In the genomic region with DNA sequence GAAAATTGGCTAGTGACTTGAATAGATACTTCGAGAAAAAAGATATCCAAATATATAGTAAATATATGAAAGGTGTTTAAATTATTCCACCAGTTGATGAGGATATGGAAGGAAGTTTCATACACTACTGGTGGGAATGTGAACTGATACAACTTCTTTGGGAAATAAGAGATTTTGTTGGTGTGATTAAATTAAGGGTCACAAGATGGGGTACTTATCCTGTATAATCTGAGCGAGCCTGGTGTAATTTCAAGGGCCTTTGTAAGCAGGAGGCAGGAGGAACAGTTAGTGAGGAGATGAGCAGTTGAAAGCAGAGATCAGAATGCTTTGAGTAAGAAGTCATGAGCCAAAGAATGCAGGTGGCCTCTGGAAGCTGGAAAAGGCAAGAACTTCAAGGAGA, we compare ENCODE assay signal across 20 cellular contexts.
A peak's percentile ranks its signal among the peaks of the same experiment; 100 is the strongest.
DNase-seq lines count a peak whose midpoint lies in the region; ATAC-seq and TF ChIP-seq lines count a peak whose summit lies in the region.
"Had no signal": no experiment of that assay in that cellular context is flagged by ENCODE, and none has a peak within 500 bp of the region (broad histone marks: within the 10 kb centered on the region; RNA-seq: fewer than 3 reads in every experiment).

No MANE protein-coding gene starts in this region.

- H3K4me1 ChIP-seq in PC-3 (ENCODE audit: insufficient read depth, low read length), result no peaks in the 10 kb centered on the region
- H3K4me1 ChIP-seq: pancreas, transverse colon had no signal

- peak; percentile 11 for DNase-seq in NCI-H748 (lab: John Stamatoyannopoulos, UW; ENCODE audit: unreplicated experiment)
- DNase-seq in NCI-H748 treated with DMSO at 0.1 percent for 48 hours (lab: John Stamatoyannopoulos, UW), result no peak
- peak; percentile 8 for DNase-seq in PC-3
- no peak for DNase-seq in glutamatergic neuron
- no peak for DNase-seq in type B pancreatic cell (ENCODE audit: extremely low spot score, unreplicated experiment)
- DNase-seq in activated CD4-positive, alpha-beta T cell treated with anti-CD3 and anti-CD28 coated beads for 4 hours, result no peak
- DNase-seq in AG08396 (ENCODE audit: low spot score), result no peak
- no peak for DNase-seq in DMS 273 (lab: John Stamatoyannopoulos, UW; ENCODE audit: unreplicated experiment)
- DNase-seq: activated naive CD8-positive, alpha-beta T cell treated with anti-CD3 and anti-CD28 coated beads, Interleukin-2, amount 50 U/mL, for 24 hours; CD4-positive, CD25-positive, alpha-beta regulatory T cell; central memory CD4-positive, alpha-beta T cell; effector memory CD4-positive, alpha-beta T cell; NCI-H187; NCI-H510A treated with DMSO at 0.1 percent for 48 hours; pancreas; T-helper 1 cell; transverse colon had no signal

- TF ChIP-seq CTCF in PC-3 (conservative IDR thresholded peaks at IDR 0.05; ENCODE audit: low read depth, low read length), result 0 out of 2 replicates have a peak, but pooled peaks have one; percentile 17
- TF ChIP-seq CTCF in glutamatergic neuron (IDR thresholded peaks at IDR 0.05; ENCODE audit: partially characterized antibody, unreplicated experiment), result peak; percentile 20
- TF ChIP-seq CTCF in type B pancreatic cell (conservative IDR thresholded peaks at IDR 0.05), result peak; percentile 44

- BruUV-seq in PC-3 (replicated peaks; lab: Mats Ljungman, UMichigan), result no TSS peak

- no peaks in the 10 kb centered on the region for H4K20me1 ChIP-seq in PC-3 (ENCODE audit: low read length)

- H3K27me3 Mint-ChIP-seq in glutamatergic neuron (ENCODE audit: unreplicated experiment) (no peaks in the 10 kb centered on the region), type B pancreatic cell (no peaks in the 10 kb centered on the region)
- H3K27me3 Mint-ChIP-seq: activated naive CD8-positive, alpha-beta T cell treated with anti-CD3 and anti-CD28 coated beads, Interleukin-2, amount 50 U/mL, for 24 hours had no signal

- H3K9me3 ChIP-seq in PC-3 (ENCODE audit: low read length), result no peaks in the 10 kb centered on the region
- H3K9me3 ChIP-seq: pancreas, transverse colon had no signal

- no peaks in the 10 kb centered on the region for H3K79me2 ChIP-seq in PC-3 (ENCODE audit: low read length)

- H3K4me1 Mint-ChIP-seq in glutamatergic neuron (ENCODE audit: low read depth, unreplicated experiment), result peaks cover 14% of the 10 kb centered on the region
- H3K4me1 Mint-ChIP-seq in type B pancreatic cell (ENCODE audit: unreplicated experiment), result no peaks in the 10 kb centered on the region
- H3K4me1 Mint-ChIP-seq: activated naive CD8-positive, alpha-beta T cell treated with anti-CD3 and anti-CD28 coated beads, Interleukin-2, amount 50 U/mL, for 24 hours; CD4-positive, CD25-positive, alpha-beta regulatory T cell; stimulated activated effector memory CD8-positive, alpha-beta T cell treated with anti-CD3 and anti-CD28 coated beads, Interleukin-12 subunit alpha, Interleukin-12 subunit beta, amount 100 ng/mL, for 72 hours had no signal

- H3K36me3 Mint-ChIP-seq in glutamatergic neuron (ENCODE audit: unreplicated experiment) (no peaks in the 10 kb centered on the region), type B pancreatic cell (no peaks in the 10 kb centered on the region)
- H3K36me3 Mint-ChIP-seq: CD4-positive, CD25-positive, alpha-beta regulatory T cell; stimulated activated effector memory CD8-positive, alpha-beta T cell treated with anti-CD3 and anti-CD28 coated beads, Interleukin-12 subunit alpha, Interleukin-12 subunit beta, amount 100 ng/mL, for 72 hours had no signal

- H3K4me3 ChIP-seq in PC-3 (ENCODE audit: low read length), result no peak overlapping the region
- H3K4me3 ChIP-seq: pancreas, smooth muscle cell, transverse colon had no signal

- no peak overlapping the region for H3K9ac ChIP-seq in PC-3 (ENCODE audit: low read length)

- no peaks in the 10 kb centered on the region for H3F3A ChIP-seq in PC-3 (ENCODE audit: low read length, unreplicated experiment)

- H3K36me3 ChIP-seq in PC-3 (ENCODE audit: low read depth, low read length), result no peaks in the 10 kb centered on the region
- H3K36me3 ChIP-seq: pancreas, transverse colon had no signal

- H3K9me2 ChIP-seq in PC-3 (replicated peaks; ENCODE audit: low read length), result no peaks in the 10 kb centered on the region

- intact Hi-C loops in PC-3 (cut with micrococcal nuclease), result loop anchor here (1.0 to 10.0 kb wide), 2 partner anchors 169 to 472 kb away; no protein-coding TSS in a partner anchor

- peak; percentile 37; the same call in 1 of the 2 replicates for ATAC-seq in PC-3
- ATAC-seq: activated naive CD8-positive, alpha-beta T cell treated with anti-CD3 and anti-CD28 coated beads, Interleukin-2, amount 50 U/mL, for 24 hours; pancreas; stimulated activated effector memory CD8-positive, alpha-beta T cell treated with anti-CD3 and anti-CD28 coated beads, Interleukin-12 subunit alpha, Interleukin-12 subunit beta, amount 100 ng/mL, for 72 hours had no signal

- no peak overlapping the region for H3K27ac ChIP-seq in PC-3 (ENCODE audit: low read length)
- H3K27ac ChIP-seq: pancreas, transverse colon had no signal

- no peak overlapping the region for H2AFZ ChIP-seq in PC-3 (ENCODE audit: low read length)

- CTCF ChIA-PET in PC-3 (lab: Charles Lee), result no interaction called here

- no peak overlapping the region for H3K4me2 ChIP-seq in PC-3 (ENCODE audit: low read length)
- H3K4me2 ChIP-seq: smooth muscle cell had no signal

- H3K27ac Mint-ChIP-seq in glutamatergic neuron (ENCODE audit: unreplicated experiment), result peak overlapping the region; percentile 3
- no peak overlapping the region for H3K27ac Mint-ChIP-seq in type B pancreatic cell
- H3K27ac Mint-ChIP-seq: activated naive CD8-positive, alpha-beta T cell treated with anti-CD3 and anti-CD28 coated beads, Interleukin-2, amount 50 U/mL, for 24 hours; activated T-helper 1 cell treated with anti-CD3 and anti-CD28 coated beads, Interleukin-12 subunit alpha, Interleukin-12 subunit beta, Interleukin-2, Interleukin-4 antibody, amounts not matched to agents 30 ng/mL and 10 ng/mL and 1 ng/mL, durations not matched to agents 14 hours and 24 hours and 36 hours; stimulated activated effector memory CD8-positive, alpha-beta T cell treated with anti-CD3 and anti-CD28 coated beads, Interleukin-12 subunit alpha, Interleukin-12 subunit beta, amount 100 ng/mL, for 72 hours had no signal

- H3K4me3 Mint-ChIP-seq in glutamatergic neuron (ENCODE audit: unreplicated experiment) (no peak overlapping the region), type B pancreatic cell (no peak overlapping the region)
- H3K4me3 Mint-ChIP-seq: activated naive CD8-positive, alpha-beta T cell treated with anti-CD3 and anti-CD28 coated beads, Interleukin-2, amount 50 U/mL, for 24 hours; activated T-helper 1 cell treated with anti-CD3 and anti-CD28 coated beads, Interleukin-12 subunit alpha, Interleukin-12 subunit beta, Interleukin-2, Interleukin-4 antibody, amounts not matched to agents 30 ng/mL and 10 ng/mL and 1 ng/mL, durations not matched to agents 14 hours and 24 hours and 36 hours; CD4-positive, CD25-positive, alpha-beta regulatory T cell; stimulated activated effector memory CD8-positive, alpha-beta T cell treated with anti-CD3 and anti-CD28 coated beads, Interleukin-12 subunit alpha, Interleukin-12 subunit beta, amount 100 ng/mL, for 72 hours had no signal

- H3K9me3 Mint-ChIP-seq in glutamatergic neuron (ENCODE audit: unreplicated experiment) (peaks cover 2% of the 10 kb centered on the region), type B pancreatic cell (no peaks in the 10 kb centered on the region)
- H3K9me3 Mint-ChIP-seq: activated T-helper 1 cell treated with anti-CD3 and anti-CD28 coated beads, Interleukin-12 subunit alpha, Interleukin-12 subunit beta, Interleukin-2, Interleukin-4 antibody, amounts not matched to agents 30 ng/mL and 10 ng/mL and 1 ng/mL, durations not matched to agents 14 hours and 24 hours and 36 hours had no signal

- H3K27me3 ChIP-seq in PC-3 (ENCODE audit: low read length), result no peaks in the 10 kb centered on the region
- H3K27me3 ChIP-seq: pancreas, transverse colon had no signal

- POLR2A ChIA-PET in PC-3 (lab: Charles Lee; ENCODE audit: unreplicated experiment), result no interaction called here

Comparison
In these comparisons a context has a peak if more than half of its experiments do, and no peak if none do; other contexts are left out.
1. DNase-seq: peak in NCI-H748 (single experiment) and PC-3 (single experiment); none in NCI-H748 treated with DMSO at 0.1 percent for 48 hours (single experiment), glutamatergic neuron (single experiment), type B pancreatic cell (single experiment), activated CD4-positive, alpha-beta T cell treated with anti-CD3 and anti-CD28 coated beads for 4 hours (0 of 2), AG08396 (single experiment) and DMS 273 (single experiment).
2. Peak in every context shown above with its lines, with median percentiles within 50 percentile points of each other: CTCF ChIP-seq.